ENCODE assay signal across 2 cellular contexts in genomic region chr11:48101044-48101733, GRCh38.
TF ChIP-seq lines count a peak whose summit lies in the region.

No MANE protein-coding gene starts in this region.

TF ChIP-seq in A549, 52 proteins besides CTCF, POLR2A, EP300 and RAD21:
- TF ChIP-seq ELK1 (IDR thresholded peaks at IDR 0.05; ENCODE audit: low read depth, low read length) (no peak), NR3C1 (IDR thresholded peaks at IDR 0.05) (no peak), GATA3 (IDR thresholded peaks at IDR 0.05; ENCODE audit: borderline replicate concordance) (no peak), NFE2L2 (conservative IDR thresholded peaks at IDR 0.05; ENCODE audit: low read length) (no peak), TP53 (CRISPR knock-in tag; IDR thresholded peaks at IDR 0.05) (no peak), HOXB13 (CRISPR knock-in tag; IDR thresholded peaks at IDR 0.05; ENCODE audit: low read depth) (no peak), RARB (CRISPR knock-in tag; IDR thresholded peaks at IDR 0.05) (no peak), KDM1A (IDR thresholded peaks at IDR 0.05; ENCODE audit: low read depth) (no peak), CBX8 (IDR thresholded peaks at IDR 0.05) (no peak), PHF8 (IDR thresholded peaks at IDR 0.05; ENCODE audit: borderline replicate concordance, low read depth) (no peak), ZC3H11A (IDR thresholded peaks at IDR 0.05) (no peak)
TF ChIP-seq in A549: peak in this region for 0.

TF ChIP-seq in H1, 55 proteins besides CTCF, POLR2A, EP300 and RAD21 (continued from another document):
- no peak for TF ChIP-seq KDM1A (IDR thresholded peaks at IDR 0.05; ENCODE audit: borderline replicate concordance, low read length)
- TF ChIP-seq SP1 (IDR thresholded peaks at IDR 0.05; ENCODE audit: low read depth, low read length): no peak
- no peak for TF ChIP-seq GABPA (IDR thresholded peaks at IDR 0.05; ENCODE audit: borderline replicate concordance, insufficient read depth, low read length)
